ENCODE assay signal across 16 cellular contexts in the genomic region with DNA sequence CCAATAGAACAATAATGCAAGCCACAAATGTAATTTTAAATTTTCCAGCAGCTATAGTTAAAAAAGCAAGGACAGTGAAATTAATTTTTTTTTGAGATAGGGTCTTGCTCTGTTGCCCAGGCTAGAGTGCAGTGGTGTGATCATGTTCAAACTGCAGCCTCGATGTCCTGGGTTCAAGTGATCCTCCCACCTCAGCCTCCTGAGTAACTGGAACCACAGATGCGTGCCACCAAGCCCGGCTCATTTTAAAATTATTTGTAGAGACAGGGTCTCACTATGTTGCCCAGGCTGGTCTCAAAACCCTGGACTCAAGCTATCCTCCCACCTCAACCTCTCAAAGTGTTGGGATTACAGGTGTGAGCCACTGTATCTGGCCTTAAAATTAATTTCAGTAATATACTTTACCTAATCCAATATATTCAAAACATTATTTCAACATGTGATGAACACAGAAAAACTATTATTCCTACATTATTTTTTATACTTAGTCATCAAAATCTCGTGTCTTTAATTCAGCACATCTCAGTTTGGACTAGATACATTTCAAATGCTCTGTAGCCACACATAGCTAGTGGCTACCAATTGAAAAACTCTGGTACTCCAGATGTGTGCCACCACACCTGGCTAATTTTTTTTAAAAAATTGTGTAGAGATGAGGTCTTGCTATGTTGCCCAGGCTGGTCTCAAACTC.
"Had no signal": no experiment of that assay in that cellular context is flagged by ENCODE, and none has a peak within 500 bp of the region (broad histone marks: within the 10 kb centered on the region; RNA-seq: fewer than 3 reads in every experiment).

No MANE protein-coding gene starts in this region.

- ATAC-seq: foreskin keratinocyte; stimulated activated effector memory CD8-positive, alpha-beta T cell treated with anti-CD3 and anti-CD28 coated beads, Interleukin-12 subunit alpha, Interleukin-12 subunit beta, amount 100 ng/mL, for 72 hours had no signal

- H2AFZ ChIP-seq: hepatocyte had no signal

- H3K4me3 Mint-ChIP-seq: activated CD4-positive, alpha-beta memory T cell treated with anti-CD3 and anti-CD28 coated beads for 36 hours; dendritic cell treated with granulocyte-macrophage colony-stimulating factor and Interleukin-4, amounts not matched to agents 40 ng/mL and 50 ng/mL, for 4 days; stimulated activated effector memory CD8-positive, alpha-beta T cell treated with anti-CD3 and anti-CD28 coated beads, Interleukin-12 subunit alpha, Interleukin-12 subunit beta, amount 100 ng/mL, for 72 hours; T-helper 2 cell treated with Interferon-gamma antibody and Interleukin-4, amounts not matched to agents 5 μg/mL and 100 μg/mL, for 36 hours had no signal

- H3K4me3 ChIP-seq: breast epithelium, hepatocyte, ovary, sigmoid colon, testis had no signal

- H3K36me3 ChIP-seq: breast epithelium, ovary, sigmoid colon had no signal

- H3K36me3 Mint-ChIP-seq: activated CD4-positive, alpha-beta memory T cell treated with anti-CD3 and anti-CD28 coated beads for 36 hours; stimulated activated effector memory CD8-positive, alpha-beta T cell treated with anti-CD3 and anti-CD28 coated beads, Interleukin-12 subunit alpha, Interleukin-12 subunit beta, amount 100 ng/mL, for 72 hours had no signal

- H3K27me3 ChIP-seq: breast epithelium, hepatocyte, ovary, sigmoid colon, testis had no signal

- H3K4me2 ChIP-seq: hepatocyte had no signal

- H3K9me3 ChIP-seq: breast epithelium, ovary, sigmoid colon, testis had no signal

- FAIRE-seq: TTC549 had no signal

- DNase-seq: activated CD4-positive, alpha-beta memory T cell treated with anti-CD3 and anti-CD28 coated beads for 36 hours; activated CD4-positive, alpha-beta T cell treated with anti-CD3 and anti-CD28 coated beads for 4 hours; aorta; cerebellar nuclear complex; effector memory CD4-positive, alpha-beta T cell; foreskin keratinocyte; ovary; sigmoid colon; stimulated activated CD4-positive, alpha-beta T cell treated with anti-CD3 and anti-CD28 coated beads, Interleukin-4, amount 100 ng/mL, for 24 hours; testis had no signal

- H3K27ac Mint-ChIP-seq: activated CD4-positive, alpha-beta memory T cell treated with anti-CD3 and anti-CD28 coated beads for 36 hours; stimulated activated effector memory CD8-positive, alpha-beta T cell treated with anti-CD3 and anti-CD28 coated beads, Interleukin-12 subunit alpha, Interleukin-12 subunit beta, amount 100 ng/mL, for 72 hours; T-helper 2 cell treated with Interferon-gamma antibody and Interleukin-4, amounts not matched to agents 5 μg/mL and 100 μg/mL, for 36 hours had no signal

- H3K79me2 ChIP-seq: hepatocyte had no signal

- H3K9me3 Mint-ChIP-seq: activated CD4-positive, alpha-beta memory T cell treated with anti-CD3 and anti-CD28 coated beads for 36 hours; dendritic cell treated with granulocyte-macrophage colony-stimulating factor and Interleukin-4, amounts not matched to agents 40 ng/mL and 50 ng/mL, for 4 days; stimulated activated effector memory CD8-positive, alpha-beta T cell treated with anti-CD3 and anti-CD28 coated beads, Interleukin-12 subunit alpha, Interleukin-12 subunit beta, amount 100 ng/mL, for 72 hours; T-helper 2 cell treated with Interferon-gamma antibody and Interleukin-4, amounts not matched to agents 5 μg/mL and 100 μg/mL, for 36 hours had no signal

- H3K27ac ChIP-seq: breast epithelium, foreskin keratinocyte, ovary, testis had no signal

- H3K4me1 ChIP-seq: foreskin keratinocyte had no signal
